21 cellular contexts compared by ENCODE assay signal in genomic region chr1:7592120-7592798, GRCh38.
DNase-seq lines count a peak whose midpoint lies in the region; ATAC-seq and TF ChIP-seq lines count a peak whose summit lies in the region.
"Had no signal": no experiment of that assay in that cellular context is flagged by ENCODE, and none has a peak within 500 bp of the region (broad histone marks: within the 10 kb centered on the region; RNA-seq: fewer than 3 reads in every experiment).

No MANE protein-coding gene starts in this region.

- peaks cover 3% of the 10 kb centered on the region for H3K27me3 ChIP-seq in RWPE2 (ENCODE audit: insufficient read depth, poor library complexity, severe bottlenecking)
- no peaks in the 10 kb centered on the region for H3K27me3 ChIP-seq in ovary
- H3K27me3 ChIP-seq in tibial artery, result peaks cover 0 to 13% of the 10 kb centered on the region in 2 donors

- no peak overlapping the region for H3K27ac ChIP-seq in RWPE2 (ENCODE audit: poor library complexity, severe bottlenecking)
- H3K27ac ChIP-seq in ovary, result no peak overlapping the region
- no peak overlapping the region for H3K27ac ChIP-seq in tibial artery
- H3K27ac ChIP-seq: PC-9 had no signal

- no peak for TF ChIP-seq CTCF in RWPE2 (IDR thresholded peaks at IDR 0.05; ENCODE audit: poor library complexity, severe bottlenecking)
- no peak for TF ChIP-seq CTCF in chondrocyte (IDR thresholded peaks at IDR 0.05)
- no peak for TF ChIP-seq CTCF in ovary (IDR thresholded peaks at IDR 0.05)
- TF ChIP-seq CTCF in tibial artery (IDR thresholded peaks at IDR 0.05), result no peak
- TF ChIP-seq CTCF in osteocyte (IDR thresholded peaks at IDR 0.05), result no peak

- TF ChIP-seq EP300 in ovary (IDR thresholded peaks at IDR 0.05), result no peak

- ATAC-seq in RWPE2 (ENCODE audit: low read depth), result no peak
- ATAC-seq: K562 had no signal

- no peak for TF ChIP-seq POLR2A in ovary (IDR thresholded peaks at IDR 0.05)

- no peaks in the 10 kb centered on the region for H3K4me1 ChIP-seq in RWPE2 (ENCODE audit: insufficient read depth, poor library complexity, severe bottlenecking)
- no peaks in the 10 kb centered on the region for H3K4me1 ChIP-seq in ovary (ENCODE audit: insufficient read depth)
- no peaks in the 10 kb centered on the region for H3K4me1 ChIP-seq in tibial artery
- H3K4me1 ChIP-seq: HAP-1 had no signal

- no peaks in the 10 kb centered on the region for H3K9me3 ChIP-seq in RWPE2 (ENCODE audit: severe bottlenecking)
- no peaks in the 10 kb centered on the region for H3K9me3 ChIP-seq in ovary
- H3K9me3 ChIP-seq in tibial artery, result no peaks in the 10 kb centered on the region
- H3K9me3 ChIP-seq: HAP-1 had no signal

- intact Hi-C loops in ovary (cut with DNase I), result no loop called here
- intact Hi-C loops in tibial artery (cut with DNase I; ENCODE audit: low total_unique reads), result no loop called here

- WGBS in ovary, 3 donors, result 90 to 94% (median 94%) methylated on average over 14 of the region's 14 CpGs

- no peaks in the 10 kb centered on the region for H3K36me3 ChIP-seq in RWPE2 (ENCODE audit: low read depth)
- H3K36me3 ChIP-seq in ovary, result no peaks in the 10 kb centered on the region
- H3K36me3 ChIP-seq in tibial artery, result no peaks in the 10 kb centered on the region
- H3K36me3 ChIP-seq: HAP-1 had no signal

- H3K36me3 Mint-ChIP-seq in chondrocyte (ENCODE audit: low read depth), result peaks cover 1% of the 10 kb centered on the region
- H3K36me3 Mint-ChIP-seq in osteocyte (ENCODE audit: unreplicated experiment), result no peaks in the 10 kb centered on the region
- H3K36me3 Mint-ChIP-seq: CD4-positive, alpha-beta memory T cell had no signal

- H3K4me3 ChIP-seq in RWPE2 (ENCODE audit: severe bottlenecking), result no peak overlapping the region
- H3K4me3 ChIP-seq in ovary, result no peak overlapping the region
- no peak overlapping the region for H3K4me3 ChIP-seq in tibial artery
- H3K4me3 ChIP-seq: HAP-1, K562, PC-9 had no signal

- peak; percentile 31 for DNase-seq in RWPE2 (ENCODE audit: low spot score)
- DNase-seq in chondrocyte (ENCODE audit: low spot score), result peak; percentile 67
- peak in 3 of 5 donors; percentile 1 to 12 (median 2) for DNase-seq in ovary
- DNase-seq in tibial artery, result peak; percentile 7 to 37
- no peak for DNase-seq in NCI-H1436 treated with DMSO at 0.1 percent for 48 hours (lab: John Stamatoyannopoulos, UW)
- DNase-seq in osteocyte (ENCODE audit: extremely low spot score, unreplicated experiment), result no peak
- DNase-seq in NCI-H1694 treated with DMSO at 0.1 percent for 48 hours (lab: John Stamatoyannopoulos, UW), result no peak
- DNase-seq: CD4-positive, alpha-beta memory T cell; COR-L47; DMS53; GOT3; HFFc6; Kasumi-1; NCI-H1092 treated with DMSO at 0.1 percent for 48 hours; NCI-H146; NCI-H2029; NCI-H446 treated with DMSO at 0.1 percent for 48 hours; NCI-H526; PC-9 had no signal

- H3K27ac Mint-ChIP-seq in chondrocyte (ENCODE audit: unreplicated experiment) (no peak overlapping the region), osteocyte (ENCODE audit: unreplicated experiment) (no peak overlapping the region)
- H3K27ac Mint-ChIP-seq: CD4-positive, alpha-beta memory T cell; HFFc6 had no signal

- H3K4me3 Mint-ChIP-seq in chondrocyte (ENCODE audit: unreplicated experiment) (no peak overlapping the region), osteocyte (ENCODE audit: unreplicated experiment) (no peak overlapping the region)
- H3K4me3 Mint-ChIP-seq: CD4-positive, alpha-beta memory T cell; HFFc6 had no signal

- H3K9me3 Mint-ChIP-seq in chondrocyte (ENCODE audit: low read depth) (no peaks in the 10 kb centered on the region), osteocyte (ENCODE audit: unreplicated experiment) (no peaks in the 10 kb centered on the region)
- H3K9me3 Mint-ChIP-seq: HFFc6 had no signal

- H3K27me3 Mint-ChIP-seq in chondrocyte (ENCODE audit: low read depth) (peaks cover 8% of the 10 kb centered on the region), osteocyte (ENCODE audit: unreplicated experiment) (peaks cover 9% of the 10 kb centered on the region)

- H3K4me1 Mint-ChIP-seq in chondrocyte (ENCODE audit: low read depth) (no peaks in the 10 kb centered on the region), osteocyte (ENCODE audit: unreplicated experiment) (no peaks in the 10 kb centered on the region)
- H3K4me1 Mint-ChIP-seq: CD4-positive, alpha-beta memory T cell had no signal

Comparison
In these comparisons a context has a peak if more than half of its experiments do, and no peak if none do; other contexts are left out.
1. DNase-seq: peak in RWPE2 (single experiment), chondrocyte (single experiment), ovary (3 of 5) and tibial artery (2 of 2); none in NCI-H1436 treated with DMSO at 0.1 percent for 48 hours (single experiment), osteocyte (single experiment) and NCI-H1694 treated with DMSO at 0.1 percent for 48 hours (single experiment).